In the genomic region with DNA sequence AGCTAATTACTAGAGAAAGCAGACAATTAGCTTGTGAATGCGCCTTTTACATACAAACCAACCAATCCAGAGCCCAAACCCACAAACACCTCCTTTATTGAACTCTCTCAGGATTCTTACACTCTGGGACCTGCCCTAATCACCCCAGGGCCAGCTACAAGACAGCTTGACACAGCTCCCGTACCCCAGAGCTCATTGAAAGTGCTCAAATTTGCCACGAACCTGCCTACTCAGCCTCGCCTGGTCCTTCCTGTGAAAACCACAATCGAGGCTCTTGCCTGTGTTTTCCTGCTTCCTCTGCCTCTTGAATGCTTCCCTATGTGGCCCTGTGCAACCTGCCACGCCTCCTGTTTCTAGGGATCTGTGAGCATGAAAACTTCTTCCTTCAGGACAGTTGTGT, we compare ENCODE assay signal across 18 cellular contexts. TPM values are rescaled to one million over a fixed set of nuclear protein-coding genes. Genes with fewer than 3 reads are reported as not detected.
DNase-seq lines count a peak whose midpoint lies in the region; ATAC-seq, FAIRE-seq and TF ChIP-seq lines count a peak whose summit lies in the region.
"Had no signal": no experiment of that assay in that cellular context is flagged by ENCODE, and none has a peak within 500 bp of the region (broad histone marks: within the 10 kb centered on the region; RNA-seq: fewer than 3 reads in every experiment).

No MANE protein-coding gene starts in this region.

- TF ChIP-seq CTCF in K562 (IDR thresholded peaks at IDR 0.05 in 2 of 3, conservative IDR thresholded peaks at IDR 0.05 in 1 of 3; ENCODE audit: insufficient read depth in 2 of 3, low read depth in 1 of 3, low read length in 3 of 3) (no peak), smooth muscle cell (IDR thresholded peaks at IDR 0.05; ENCODE audit: borderline replicate concordance, insufficient read depth, poor library complexity, severe bottlenecking) (no peak), foreskin keratinocyte (conservative IDR thresholded peaks at IDR 0.05) (no peak)

- no peaks in the 10 kb centered on the region for H3F3A ChIP-seq in smooth muscle cell (ENCODE audit: low read depth)

- no peak overlapping the region for H3K4me3 Mint-ChIP-seq in activated naive CD8-positive, alpha-beta T cell treated with anti-CD3 and anti-CD28 coated beads, Interleukin-2, amount 10 ng/mL, durations not matched to agents 7 days and 5 days
- H3K4me3 Mint-ChIP-seq in activated naive CD8-positive, alpha-beta T cell treated with anti-CD3 and anti-CD28 coated beads for 36 hours = no peak overlapping the region
- peak overlapping the region; percentile 6 for H3K4me3 Mint-ChIP-seq in natural killer cell treated with Interleukin-12 subunit alpha and Interleukin-12 subunit beta and Interleukin-15 and Interleukin-18, amount 100 ng/mL, for 72 hours
- H3K4me3 Mint-ChIP-seq: CD4-positive, alpha-beta memory T cell had no signal

- H3K4me3 ChIP-seq in K562 (no peak overlapping the region), smooth muscle cell (no peak overlapping the region)

- H3K4me2 ChIP-seq in K562 (ENCODE audit: insufficient read depth, low read length) = no peak overlapping the region
- no peak overlapping the region for H3K4me2 ChIP-seq in smooth muscle cell

- no peak overlapping the region for H3K27ac Mint-ChIP-seq in activated naive CD8-positive, alpha-beta T cell treated with anti-CD3 and anti-CD28 coated beads, Interleukin-2, amount 10 ng/mL, durations not matched to agents 7 days and 5 days
- H3K27ac Mint-ChIP-seq in activated naive CD8-positive, alpha-beta T cell treated with anti-CD3 and anti-CD28 coated beads for 36 hours = no peak overlapping the region
- H3K27ac Mint-ChIP-seq in natural killer cell treated with Interleukin-12 subunit alpha and Interleukin-12 subunit beta and Interleukin-15 and Interleukin-18, amount 100 ng/mL, for 72 hours = peak overlapping the region in 1 of 2 donors; percentile 74

- TF ChIP-seq POLR2A in K562 (conservative IDR thresholded peaks at IDR 0.05) = no peak

- no peak overlapping the region for H3K9ac ChIP-seq in K562 (ENCODE audit: insufficient read depth in 1 of 2, low read depth in 2 of 2, low read length in 2 of 2)
- H3K9ac ChIP-seq in smooth muscle cell (ENCODE audit: low read depth) = no peak overlapping the region

- H2AFZ ChIP-seq in K562 (ENCODE audit: low read depth, low read length) = peak overlapping the region; percentile 30; the same call in 1 of the 2 replicates
- no peak overlapping the region for H2AFZ ChIP-seq in smooth muscle cell (ENCODE audit: low read depth)

- peaks cover 8% of the 10 kb centered on the region for H3K4me1 Mint-ChIP-seq in activated naive CD8-positive, alpha-beta T cell treated with anti-CD3 and anti-CD28 coated beads, Interleukin-2, amount 10 ng/mL, durations not matched to agents 7 days and 5 days
- peaks cover 7% of the 10 kb centered on the region for H3K4me1 Mint-ChIP-seq in activated naive CD8-positive, alpha-beta T cell treated with anti-CD3 and anti-CD28 coated beads for 36 hours
- H3K4me1 Mint-ChIP-seq in natural killer cell treated with Interleukin-12 subunit alpha and Interleukin-12 subunit beta and Interleukin-15 and Interleukin-18, amount 100 ng/mL, for 72 hours (ENCODE audit: low read depth in 2 of 2) = peaks cover 13 to 15% of the 10 kb centered on the region in 2 donors

- H3K27me3 Mint-ChIP-seq in activated naive CD8-positive, alpha-beta T cell treated with anti-CD3 and anti-CD28 coated beads, Interleukin-2, amount 10 ng/mL, durations not matched to agents 7 days and 5 days = peaks cover 43% of the 10 kb centered on the region
- H3K27me3 Mint-ChIP-seq in activated naive CD8-positive, alpha-beta T cell treated with anti-CD3 and anti-CD28 coated beads for 36 hours = peaks cover 31% of the 10 kb centered on the region
- H3K27me3 Mint-ChIP-seq in natural killer cell treated with Interleukin-12 subunit alpha and Interleukin-12 subunit beta and Interleukin-15 and Interleukin-18, amount 100 ng/mL, for 72 hours = peaks cover 14 to 28% of the 10 kb centered on the region in 2 donors

- H3K27ac ChIP-seq in K562 (ENCODE audit: extremely low read depth, low read depth, low read length) (no peak overlapping the region), smooth muscle cell (ENCODE audit: low read depth) (no peak overlapping the region), foreskin keratinocyte (no peak overlapping the region)

- H3K4me1 ChIP-seq in K562 (replicated peaks in 1 of 2; ENCODE audit: control insufficient read depth in 2 of 2, insufficient read depth in 2 of 2, low read length in 2 of 2) (no peaks in the 10 kb centered on the region; a peak in 1 of 5 replicates), smooth muscle cell (ENCODE audit: low read depth) (no peaks in the 10 kb centered on the region), foreskin keratinocyte (no peaks in the 10 kb centered on the region)

- CTCF ChIA-PET in K562 (lab: Yijun Ruan, JAX; ENCODE audit: low intra/inter-chr PET ratio) = no interaction called here

- H3K9me1 ChIP-seq in K562 (ENCODE audit: control insufficient read depth, insufficient read depth, low read length) = no peaks in the 10 kb centered on the region

- no TSS peak for BruUV-seq in K562 (replicated peaks; lab: Mats Ljungman, UMichigan)

- no peak for FAIRE-seq in K562 (lab: Jason Lieb, UNC)
- FAIRE-seq: A204.1, H54 had no signal

- H3K9me3 ChIP-seq in K562 (replicated peaks; ENCODE audit: control insufficient read depth, insufficient read depth, low read depth, low read length) (no peaks in the 10 kb centered on the region), smooth muscle cell (replicated peaks; ENCODE audit: low read depth) (no peaks in the 10 kb centered on the region)

- no peaks in the 10 kb centered on the region; a peak in 1 of 5 replicates for H3K27me3 ChIP-seq in K562 (ENCODE audit: control insufficient read depth in 2 of 2, insufficient read depth in 2 of 2, low read length in 2 of 2)
- H3K27me3 ChIP-seq in smooth muscle cell (ENCODE audit: low read depth) = peaks cover 13% of the 10 kb centered on the region
- H3K27me3 ChIP-seq in foreskin keratinocyte = peaks cover 66% of the 10 kb centered on the region

- WGBS in K562 (ENCODE audit: insufficient coverage, low coverage, missing lambda C conversion rate) = 25% methylated on average over 6 of the region's 6 CpGs
- WGBS in smooth muscle cell (ENCODE audit: low lambda C conversion rate) = 76% methylated on average over 6 of the region's 6 CpGs

- no peak for TF ChIP-seq EP300 in K562 (IDR thresholded peaks at IDR 0.05; ENCODE audit: low read length)

- in situ Hi-C loops in K562 (cut with MboI) = no loop called here

- H3K36me3 Mint-ChIP-seq in activated naive CD8-positive, alpha-beta T cell treated with anti-CD3 and anti-CD28 coated beads, Interleukin-2, amount 10 ng/mL, durations not matched to agents 7 days and 5 days = no peaks in the 10 kb centered on the region
- no peaks in the 10 kb centered on the region for H3K36me3 Mint-ChIP-seq in activated naive CD8-positive, alpha-beta T cell treated with anti-CD3 and anti-CD28 coated beads for 36 hours
- no peaks in the 10 kb centered on the region for H3K36me3 Mint-ChIP-seq in natural killer cell treated with Interleukin-12 subunit alpha and Interleukin-12 subunit beta and Interleukin-15 and Interleukin-18, amount 100 ng/mL, for 72 hours
- H3K36me3 Mint-ChIP-seq: CD4-positive, alpha-beta memory T cell had no signal

- no peaks in the 10 kb centered on the region for H3K79me2 ChIP-seq in K562 (ENCODE audit: control insufficient read depth, insufficient read depth, low read length)
- no peaks in the 10 kb centered on the region for H3K79me2 ChIP-seq in smooth muscle cell (ENCODE audit: low read depth)

- H3K36me3 ChIP-seq in K562 (ENCODE audit: control insufficient read depth, insufficient read depth, low read length) = no peaks in the 10 kb centered on the region
- no peaks in the 10 kb centered on the region for H3K36me3 ChIP-seq in smooth muscle cell (ENCODE audit: low read depth)

- H4K20me1 ChIP-seq in K562 (replicated peaks; ENCODE audit: control insufficient read depth, insufficient read depth, low read length) (no peaks in the 10 kb centered on the region), smooth muscle cell (ENCODE audit: low read depth) (no peaks in the 10 kb centered on the region)

- POLR2A ChIA-PET in activated naive CD8-positive, alpha-beta T cell treated with anti-CD3 and anti-CD28 coated beads, Interleukin-2, amount 10 ng/mL, durations not matched to agents 7 days and 5 days (lab: Charles Lee) = no interaction called here
- POLR2A ChIA-PET in K562 (lab: Yijun Ruan, JAX) = interaction anchor here (0.6 to 1.3 kb wide), 3 partner anchors 10 to 307 kb away, joined by 3 to 6 read pairs (median 4); no protein-coding TSS in a partner anchor

- intact Hi-C loops in K562 (cut with micrococcal nuclease) = no loop called here
- intact Hi-C loops in posterior cingulate gyrus (cut with DNase I) = no loop called here

- H3K9me3 Mint-ChIP-seq in activated naive CD8-positive, alpha-beta T cell treated with anti-CD3 and anti-CD28 coated beads, Interleukin-2, amount 10 ng/mL, durations not matched to agents 7 days and 5 days = no peaks in the 10 kb centered on the region
- no peaks in the 10 kb centered on the region for H3K9me3 Mint-ChIP-seq in activated naive CD8-positive, alpha-beta T cell treated with anti-CD3 and anti-CD28 coated beads for 36 hours
- no peaks in the 10 kb centered on the region for H3K9me3 Mint-ChIP-seq in natural killer cell treated with Interleukin-12 subunit alpha and Interleukin-12 subunit beta and Interleukin-15 and Interleukin-18, amount 100 ng/mL, for 72 hours
- H3K9me3 Mint-ChIP-seq: CD4-positive, alpha-beta memory T cell had no signal

- DNase-seq in activated naive CD8-positive, alpha-beta T cell treated with anti-CD3 and anti-CD28 coated beads, Interleukin-2, amount 10 ng/mL, durations not matched to agents 7 days and 5 days = no peak
- no peak for DNase-seq in activated naive CD8-positive, alpha-beta T cell treated with anti-CD3 and anti-CD28 coated beads for 36 hours
- DNase-seq in K562 (ENCODE audit: extremely low read depth in 1 of 4, low spot score in 3 of 4) = no peak
- no peak for DNase-seq in natural killer cell treated with Interleukin-12 subunit alpha and Interleukin-12 subunit beta and Interleukin-15 and Interleukin-18, amount 100 ng/mL, for 72 hours (ENCODE audit: low spot score)
- no peak for DNase-seq in smooth muscle cell (lab: John Stamatoyannopoulos, UW; ENCODE audit: unreplicated experiment)
- no peak for DNase-seq in foreskin keratinocyte
- DNase-seq in Ammon's horn (ENCODE audit: low spot score) = no peak
- no peak for DNase-seq in posterior cingulate gyrus
- DNase-seq: CD4-positive, alpha-beta memory T cell; DMS79 treated with DMSO at 0.1 percent for 48 hours; NCI-H1417 treated with DMSO at 0.1 percent for 48 hours; NCI-H2029; NCI-H526; NK-92 treated with Interleukin-12 subunit alpha and Interleukin-12 subunit beta, amount 100 ng/mL, for 24 hours; OCI-M1; RPMI8226 had no signal

- ATAC-seq in activated naive CD8-positive, alpha-beta T cell treated with anti-CD3 and anti-CD28 coated beads, Interleukin-2, amount 10 ng/mL, durations not matched to agents 7 days and 5 days (ENCODE audit: low read depth) = peak; percentile 42
- no peak; the same call in 1 of the 3 replicates for ATAC-seq in K562
- ATAC-seq in natural killer cell treated with Interleukin-12 subunit alpha and Interleukin-12 subunit beta and Interleukin-15 and Interleukin-18, amount 100 ng/mL, for 72 hours = peak in 1 of 2 donors; percentile 55
- ATAC-seq in foreskin keratinocyte = no peak

- TF ChIP-seq RAD21 in K562 (CRISPR knock-in tag; conservative IDR thresholded peaks at IDR 0.05 in 1 of 2, IDR thresholded peaks at IDR 0.05 in 1 of 2) = no peak

RNA-seq across cellular contexts. Expression of a gene that starts 40.1 kb away (rescaled TPM):
- 10 to 100 TPM; 50.6 to 54.5 TPM for total RNA-seq in activated naive CD8-positive, alpha-beta T cell treated with anti-CD3 and anti-CD28 coated beads, Interleukin-2, amount 10 ng/mL, durations not matched to agents 7 days and 5 days
- total RNA-seq in activated naive CD8-positive, alpha-beta T cell treated with anti-CD3 and anti-CD28 coated beads for 36 hours = 100 to 1,000 TPM; 376 to 395 TPM
- total RNA-seq in K562 (2011; cell fraction: chromatin; rRNA removed; ENCODE audit: low replicate concordance) = 14.7 and 33.8 TPM in 2 replicates
- total RNA-seq in K562 (2011; cell fraction: nucleolus; rRNA removed) = 13.4 and 13.8 TPM in 2 replicates
- 28.4 and 41.3 TPM in 2 replicates for total RNA-seq in K562 (2011; cell fraction: nucleoplasm; rRNA removed)
- 31.6 and 67.6 TPM in 2 replicates for total RNA-seq in K562 (2014; rRNA removed)
- 139 and 156 TPM in 2 replicates for total RNA-seq in K562 (2014; rRNA removed; fragmentation: Illumina TruSeq; extraction: Trizol)
- 120 and 137 TPM in 2 replicates for total RNA-seq in K562 (2015; rRNA removed; fragmentation: Illumina TruSeq; extraction: Trizol)
- 53.9 and 64.7 TPM in 2 replicates for total RNA-seq in K562 (2021)
- polyA plus RNA-seq in K562 (2011; rRNA removed) = 64.5 and 98.3 TPM in 2 replicates
- 10.8 and 27.7 TPM in 2 replicates for polyA plus RNA-seq in K562 (2011; cell fraction: cytosol; rRNA removed)
- polyA plus RNA-seq in K562 (2011; cell fraction: nucleus; rRNA removed) = 17.0 and 24.0 TPM in 2 replicates
- 60.5 and 95.5 TPM in 2 replicates for polyA plus RNA-seq in K562 (2012)
- 84.4 and 99.0 TPM in 2 replicates for polyA plus RNA-seq in K562 (2014; fragmentation: Illumina TruSeq; extraction: Trizol)
- 100 to 1,000 TPM; 108 to 111 TPM for polyA plus RNA-seq in K562 (2014; fragmentation: Nextera tagmentation; extraction: Ambion mirVana)
- polyA plus RNA-seq in K562 (2014; rRNA removed) = 141 and 198 TPM in 2 replicates
- polyA minus RNA-seq in K562 (2011; rRNA and poly(A)+ RNA removed) = 30.1 and 30.6 TPM in 2 replicates
- polyA minus RNA-seq in K562 (2011; cell fraction: cytosol; rRNA and poly(A)+ RNA removed) = 5.5 and 30.3 TPM in 2 replicates
- 14.9 and 22.3 TPM in 2 replicates for polyA minus RNA-seq in K562 (2011; cell fraction: nucleus; rRNA and poly(A)+ RNA removed)
- 100 to 1,000 TPM in 1 of 2 donors, 10 to 100 TPM in 1; 96.6 to 144 TPM for total RNA-seq in natural killer cell treated with Interleukin-12 subunit alpha and Interleukin-12 subunit beta and Interleukin-15 and Interleukin-18, amount 100 ng/mL, for 72 hours
- total RNA-seq in smooth muscle cell = 99.0 and 118 TPM in 2 replicates
- 15.6 and 22.3 TPM in 2 replicates for polyA plus RNA-seq in smooth muscle cell
- total RNA-seq in foreskin keratinocyte = 290 and 331 TPM in 2 replicates
- 508 and 570 TPM in 2 replicates for polyA plus RNA-seq in foreskin keratinocyte
